In genomic region chr4:70935038-70935437, GRCh38 we compare ENCODE assay signal across 39 cellular contexts.
"Had no signal": no experiment of that assay in that cellular context is flagged by ENCODE, and none has a peak within 500 bp of the region (broad histone marks: within the 10 kb centered on the region; RNA-seq: fewer than 3 reads in every experiment).

No MANE protein-coding gene starts in this region.

- H3K27ac ChIP-seq: ascending aorta, body of pancreas, breast epithelium, PC-9, RWPE1, VCaP had no signal

- H2AFZ ChIP-seq: PC-9 had no signal

- H3K4me2 ChIP-seq: PC-9 had no signal

- H3K36me3 ChIP-seq: ascending aorta, breast epithelium, MG63 had no signal

- H3K27me3 ChIP-seq: ascending aorta, body of pancreas, breast epithelium, MG63 had no signal

- H3K9me3 ChIP-seq: ascending aorta, body of pancreas, breast epithelium, MG63 had no signal

- H3K4me3 ChIP-seq: ascending aorta, body of pancreas, breast epithelium, MG63, PC-9 had no signal

- H3K4me1 ChIP-seq: ascending aorta, body of pancreas, breast epithelium had no signal

- ATAC-seq: activated CD8-positive, alpha-beta memory T cell treated with anti-CD3 and anti-CD28 coated beads, Interleukin-2, amount 10 ng/mL, durations not matched to agents 7 days and 5 days; activated naive CD8-positive, alpha-beta T cell treated with anti-CD3 and anti-CD28 coated beads, Interleukin-2, amount 50 U/mL, for 24 hours; body of pancreas; Right ventricle myocardium inferior had no signal

- DNase-seq: activated B cell treated with CpG ODN at 0.5 μM for 24 hours; activated CD4-positive, alpha-beta memory T cell treated with anti-CD3 and anti-CD28 coated beads, Interleukin-2, amount 10 ng/mL, durations not matched to agents 7 days and 5 days; activated CD4-positive, alpha-beta T cell treated with anti-CD3 and anti-CD28 coated beads for 4 hours; activated CD4-positive, alpha-beta T cell treated with anti-CD3 and anti-CD28 coated beads, Interleukin-2, amount 50 U/mL, for 1 hour; activated CD4-positive, CD25-positive, alpha-beta regulatory T cell treated with anti-CD3 and anti-CD28 coated beads, Interleukin-2, amount 50 U/mL, for 72 hours; activated CD8-positive, alpha-beta memory T cell treated with anti-CD3 and anti-CD28 coated beads for 24 hours; activated CD8-positive, alpha-beta memory T cell treated with anti-CD3 and anti-CD28 coated beads, Interleukin-2, amount 10 ng/mL, durations not matched to agents 7 days and 5 days; activated CD8-positive, alpha-beta memory T cell treated with anti-CD3 and anti-CD28 coated beads, Interleukin-2, amount 50 U/mL, for 48 hours; activated effector memory CD4-positive, alpha-beta T cell treated with Interleukin-2 at 50 U/mL for 16 hours; activated naive CD4-positive, alpha-beta T cell treated with anti-CD3 and anti-CD28 coated beads, Interleukin-2, amount 10 ng/mL, durations not matched to agents 7 days and 5 days; activated naive CD8-positive, alpha-beta T cell treated with anti-CD3 and anti-CD28 coated beads, Interleukin-2, amount 50 U/mL, for 24 hours; activated T-cell treated with anti-CD3 and anti-CD28 coated beads, Interleukin-2, amount 50 U/mL, for 48 hours; amniotic stem cell; body of pancreas; caudate nucleus; cerebellar nuclear complex; Kasumi-1; KBM-7; MG63; NCI-H1048; NCI-H1105 treated with DMSO at 0.1 percent for 48 hours; NCI-H1436 treated with DMSO at 0.1 percent for 48 hours; NCI-H1694 treated with DMSO at 0.1 percent for 48 hours; NCI-H2029; NCI-H2107; NCI-H2171; NCI-H510A; NCI-H526; NCI-H748 treated with DMSO at 0.1 percent for 48 hours; NK-92 treated with Interleukin-12 subunit alpha and Interleukin-12 subunit beta, amount 100 ng/mL, for 24 hours; PC-9; SW 1271; T-helper 1 cell; T1000 had no signal
